8 cellular contexts compared by ENCODE assay signal in genomic region chr22:38981005-38981658, GRCh38. TPM values are rescaled to one million over a fixed set of nuclear protein-coding genes. Genes with fewer than 3 reads are reported as not detected.
DNase-seq lines count a peak whose midpoint lies in the region; ATAC-seq and TF ChIP-seq lines count a peak whose summit lies in the region.

No MANE protein-coding gene starts in this region.

- CTCF ChIA-PET in HEK293T (lab: Yijun Ruan, JAX) = interaction anchor here (0.6 to 2.3 kb wide), 2 partner anchors 23 to 140 kb away, joined by 6 to 16 read pairs; no protein-coding TSS in a partner anchor

- peaks cover 4 to 43% (median 21%) of the 10 kb centered on the region in 4 donors for H3K4me1 Mint-ChIP-seq in CD4-positive, CD25-positive, alpha-beta regulatory T cell

- peaks cover 19% of the 10 kb centered on the region for H3K4me1 ChIP-seq in CD4-positive, CD25-positive, alpha-beta regulatory T cell (ENCODE audit: control insufficient read depth, insufficient read depth, low read length, poor library complexity, severe bottlenecking)
- H3K4me1 ChIP-seq in breast epithelium = peaks cover 0 to 4% of the 10 kb centered on the region in 2 donors

- no peaks in the 10 kb centered on the region for H3K27me3 ChIP-seq in CD4-positive, CD25-positive, alpha-beta regulatory T cell (ENCODE audit: control insufficient read depth, insufficient read depth, low read length)
- H3K27me3 ChIP-seq in breast epithelium = no peaks in the 10 kb centered on the region

- POLR2A ChIA-PET in HEK293T (lab: Yijun Ruan, JAX) = interaction anchor here (1.3 kb wide), 1 partner anchor 22 kb away, joined by 5 read pairs; no protein-coding TSS in a partner anchor

- H3K36me3 Mint-ChIP-seq in CD4-positive, CD25-positive, alpha-beta regulatory T cell = peaks cover 4% of the 10 kb centered on the region

- peak overlapping the region; percentile 26 for H3K4me3 ChIP-seq in CD4-positive, CD25-positive, alpha-beta regulatory T cell (ENCODE audit: low read depth, low read length)
- peak overlapping the region in 2 of 3 donors; percentile 46 to 65 for H3K4me3 ChIP-seq in breast epithelium

- intact Hi-C loops in breast epithelium (cut with DNase I; ENCODE audit: low total_unique reads) = loop anchor here (10.0 kb wide), 1 partner anchor 116 kb away; no protein-coding TSS in a partner anchor

- peaks cover 0 to 9% (median 1%) of the 10 kb centered on the region in 7 donors for H3K9me3 Mint-ChIP-seq in CD4-positive, CD25-positive, alpha-beta regulatory T cell

- peak overlapping the region in 3 of 4 donors; percentile 32 to 92 (median 44) for H3K4me3 Mint-ChIP-seq in CD4-positive, CD25-positive, alpha-beta regulatory T cell

- no peaks in the 10 kb centered on the region for H3K9me3 ChIP-seq in CD4-positive, CD25-positive, alpha-beta regulatory T cell (ENCODE audit: control insufficient read depth in 2 of 2, low read length in 2 of 2)
- no peaks in the 10 kb centered on the region for H3K9me3 ChIP-seq in breast epithelium

- TF ChIP-seq POLR2A in breast epithelium (IDR thresholded peaks at IDR 0.05) = no peak

- peak overlapping the region in 1 of 3 donors; percentile 60 for H3K27ac Mint-ChIP-seq in CD4-positive, CD25-positive, alpha-beta regulatory T cell

- no peaks in the 10 kb centered on the region for H3K36me3 ChIP-seq in CD4-positive, CD25-positive, alpha-beta regulatory T cell (ENCODE audit: control insufficient read depth, insufficient read depth, low read length)
- no peaks in the 10 kb centered on the region for H3K36me3 ChIP-seq in breast epithelium

- TF ChIP-seq CTCF in breast epithelium (IDR thresholded peaks at IDR 0.05) = peak in 2 of 3 donors; percentile 32 to 43

- peaks cover 19% of the 10 kb centered on the region for H3K27me3 Mint-ChIP-seq in CD4-positive, CD25-positive, alpha-beta regulatory T cell

- ATAC-seq in CD4-positive, CD25-positive, alpha-beta regulatory T cell (ENCODE audit: low read depth in 2 of 2) = no peak
- ATAC-seq in GM18907 (IDR thresholded peaks at IDR 0.05; ENCODE audit: unreplicated experiment) (no peak), GM21619 (IDR thresholded peaks at IDR 0.05; ENCODE audit: unreplicated experiment) (no peak)

- DNase-seq in CD4-positive, CD25-positive, alpha-beta regulatory T cell = peak in 1 of 3 donors; percentile 28
- DNase-seq in HEK293T (ENCODE audit: extremely low spot score) (peak; percentile 59), breast epithelium (ENCODE audit: low spot score in 2 of 2) (peak in 1 of 2 donors; percentile 61), mucosa of gallbladder (ENCODE audit: low spot score) (peak; percentile 23), inferior parietal cortex (ENCODE audit: extremely low spot score) (no peak)
- no peak for DNase-seq in stimulated activated CD4-positive, alpha-beta T cell treated with anti-CD3 and anti-CD28 coated beads, Interleukin-1b, Interleukin-23, amount 100 ng/mL, for 48 hours

- H3K27ac ChIP-seq in CD4-positive, CD25-positive, alpha-beta regulatory T cell (ENCODE audit: insufficient read depth, low read length, poor library complexity, severe bottlenecking) = no peak overlapping the region
- H3K27ac ChIP-seq in breast epithelium = peak overlapping the region in 1 of 2 donors; percentile 82

TF ChIP-seq in HEK293T, 16 proteins besides CTCF, POLR2A, EP300 and RAD21:
- TF ChIP-seq SUZ12 (IDR thresholded peaks at IDR 0.05) (no peak), ZNF384 (IDR thresholded peaks at IDR 0.05) (peak; percentile 71)

RNA-seq across cellular contexts. Expression of gene APOBEC3B, which starts 1.0 kb away (rescaled TPM):
- total RNA-seq in CD4-positive, CD25-positive, alpha-beta regulatory T cell = 2.1 TPM
- polyA plus RNA-seq in CD4-positive, CD25-positive, alpha-beta regulatory T cell = 1 to 10 TPM in 2 of 4 donors, under 1 TPM in 2; 0.17 to 1.4 (median 1.1) TPM
- total RNA-seq in breast epithelium = 1 to 10 TPM in 1 of 3 donors, under 1 TPM in 1, not detected in 1; 0.33 to 2.2 TPM
- 1.8 TPM for total RNA-seq in mucosa of gallbladder

RNA-seq across cellular contexts. Expression of gene APOBEC3A, which starts 23.7 kb away (rescaled TPM):
- not detected for total RNA-seq in CD4-positive, CD25-positive, alpha-beta regulatory T cell
- polyA plus RNA-seq in CD4-positive, CD25-positive, alpha-beta regulatory T cell = under 1 TPM in 1 of 4 donors, not detected in 3; 0.29 TPM
- total RNA-seq in breast epithelium = under 1 TPM in 1 of 3 donors, not detected in 2; 0.44 TPM
- total RNA-seq in mucosa of gallbladder = not detected

RNA-seq across cellular contexts. Expression of gene APOBEC3C, which starts 32.9 kb away (rescaled TPM):
- total RNA-seq in CD4-positive, CD25-positive, alpha-beta regulatory T cell = 59.0 TPM
- polyA plus RNA-seq in CD4-positive, CD25-positive, alpha-beta regulatory T cell = 100 to 1,000 TPM in 2 of 4 donors, 10 to 100 TPM in 2; 87.5 to 146 (median 110) TPM
- total RNA-seq in breast epithelium = 1 to 10 TPM; 6.9 to 9.5 (median 7.0) TPM
- 28.6 TPM for total RNA-seq in mucosa of gallbladder

RNA-seq across cellular contexts. Expression of gene APOBEC3D, which starts 39.8 kb away (rescaled TPM):
- total RNA-seq in CD4-positive, CD25-positive, alpha-beta regulatory T cell = 24.4 TPM
- polyA plus RNA-seq in CD4-positive, CD25-positive, alpha-beta regulatory T cell = 10 to 100 TPM; 14.4 to 24.7 (median 16.1) TPM
- 1 to 10 TPM; 1.3 to 4.0 (median 3.9) TPM for total RNA-seq in breast epithelium
- total RNA-seq in mucosa of gallbladder = 8.4 TPM

RNA-seq across cellular contexts. Expression of gene APOBEC3F, which starts 59.5 kb away (rescaled TPM):
- 17.6 TPM for total RNA-seq in CD4-positive, CD25-positive, alpha-beta regulatory T cell
- 10 to 100 TPM in 2 of 4 donors, 1 to 10 TPM in 2; 7.8 to 18.4 (median 10.4) TPM for polyA plus RNA-seq in CD4-positive, CD25-positive, alpha-beta regulatory T cell
- 1 to 10 TPM; 1.9 to 7.9 (median 5.9) TPM for total RNA-seq in breast epithelium
- 14.4 TPM for total RNA-seq in mucosa of gallbladder

Comparison
In these comparisons a context has a peak if more than half of its experiments do, and no peak if none do; other contexts are left out.
1. DNase-seq: peak in HEK293T (single experiment) and mucosa of gallbladder (single experiment); none in stimulated activated CD4-positive, alpha-beta T cell treated with anti-CD3 and anti-CD28 coated beads, Interleukin-1b, Interleukin-23, amount 100 ng/mL, for 48 hours (single experiment) and inferior parietal cortex (single experiment).